Comparison of ENCODE assay signal across 29 cellular contexts in the genomic region with DNA sequence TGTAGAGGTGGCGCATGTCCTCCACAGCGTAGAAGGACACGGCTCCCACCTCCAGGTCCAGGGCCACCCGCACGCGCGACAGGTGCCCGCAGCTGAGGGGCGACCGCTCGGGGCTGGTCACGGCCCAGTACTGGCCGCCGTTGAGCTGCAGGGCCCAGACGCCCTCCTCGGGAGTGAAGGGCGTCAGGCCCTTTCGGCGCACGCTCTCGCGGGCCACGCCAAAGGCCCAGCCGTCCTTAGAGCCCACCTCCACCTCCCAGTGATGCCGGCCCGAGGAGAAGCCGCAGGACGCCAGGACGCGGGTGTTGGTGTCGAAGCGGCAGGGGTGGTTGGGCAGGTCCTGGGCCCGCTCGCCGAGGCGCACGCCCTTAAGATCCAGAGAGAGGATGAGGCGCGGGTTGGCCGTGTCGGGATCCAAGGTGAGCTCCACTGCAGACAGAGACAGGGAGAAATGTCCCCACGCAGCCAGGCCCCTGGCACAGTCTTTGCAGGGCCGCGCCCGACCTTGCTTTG. TPM values are rescaled to one million over a fixed set of nuclear protein-coding genes. Genes with fewer than 3 reads are reported as not detected.
"Had no signal": no experiment of that assay in that cellular context is flagged by ENCODE, and none has a peak within 500 bp of the region (broad histone marks: within the 10 kb centered on the region; RNA-seq: fewer than 3 reads in every experiment).

No MANE protein-coding gene starts in this region.

- H3K27me3 ChIP-seq: heart right ventricle, ovary, right lobe of liver, stomach, transverse colon had no signal

- H3K9me3 ChIP-seq: heart right ventricle, mucosa of descending colon, ovary, right lobe of liver, stomach, thoracic aorta, transverse colon had no signal

- ATAC-seq: heart right ventricle; left lobe of liver; mucosa of descending colon; naive thymus-derived CD8-positive, alpha-beta T cell; right lobe of liver; stimulated activated naive B cell treated with anti-CD40 and anti-IgM and Interleukin-4, amounts not matched to agents 10 μg/mL and 1 μg/mL and 100 μg/mL, for 72 hours had no signal

- H3K27ac ChIP-seq: coronary artery, ovary, right lobe of liver, stomach, thoracic aorta, transverse colon had no signal

- H3K36me3 ChIP-seq: ovary, right lobe of liver, stomach, thoracic aorta, transverse colon had no signal

- H3K4me3 ChIP-seq: coronary artery, heart right ventricle, mucosa of descending colon, ovary, right lobe of liver, stomach, thoracic aorta, transverse colon had no signal

- H3K27ac Mint-ChIP-seq: progenitor cell of endocrine pancreas; stimulated activated naive B cell treated with anti-CD40 and anti-IgM and Interleukin-4, amounts not matched to agents 10 μg/mL and 1 μg/mL and 100 μg/mL, for 72 hours had no signal

- DNase-seq: effector CD4-positive, alpha-beta T cell; hypothalamus; kidney glomerular epithelial cell; mammary epithelial cell; mucosa of descending colon; naive thymus-derived CD8-positive, alpha-beta T cell; stimulated activated CD4-positive, alpha-beta T cell treated with anti-CD3 and anti-CD28 coated beads, Interleukin-2, amount 100 ng/mL, for 24 hours; stimulated activated CD4-positive, alpha-beta T cell treated with anti-CD3 and anti-CD28 coated beads, Interleukin-4, amount 100 ng/mL, for 4 hours; stimulated activated naive B cell treated with anti-CD40 and anti-IgM and Interleukin-4, amounts not matched to agents 10 μg/mL and 1 μg/mL and 100 μg/mL, for 72 hours; stomach; substantia nigra; transverse colon had no signal

- FAIRE-seq: frontal cortex, islet of Langerhans had no signal

- H3K4me3 Mint-ChIP-seq: naive thymus-derived CD8-positive, alpha-beta T cell; stimulated activated naive B cell treated with anti-CD40 and anti-IgM and Interleukin-4, amounts not matched to agents 10 μg/mL and 1 μg/mL and 100 μg/mL, for 72 hours had no signal

RNA-seq across cellular contexts. Expression of gene TRIM7, which starts 9.7 kb away (rescaled TPM):
- total RNA-seq: progenitor cell of endocrine pancreas had no signal

RNA-seq across cellular contexts. Expression of gene OR2V2, which starts 47.9 kb away (rescaled TPM):
- total RNA-seq: chondrocyte; dermis microvascular lymphatic vessel endothelial cell; fibroblast of lung; frontal cortex; heart right ventricle; left lobe of liver; lower leg skin; mammary epithelial cell; mucosa of descending colon; naive thymus-derived CD8-positive, alpha-beta T cell; progenitor cell of endocrine pancreas; renal cortical epithelial cell; right lobe of liver; stomach; thoracic aorta; transverse colon; ureter had no signal
- polyA plus RNA-seq: esophagus; fibroblast of lung; heart right ventricle; mammary epithelial cell; naive thymus-derived CD8-positive, alpha-beta T cell; neural cell; ovary; stomach had no signal
